ENCODE assay signal across 1 cellular context in the genomic region with DNA sequence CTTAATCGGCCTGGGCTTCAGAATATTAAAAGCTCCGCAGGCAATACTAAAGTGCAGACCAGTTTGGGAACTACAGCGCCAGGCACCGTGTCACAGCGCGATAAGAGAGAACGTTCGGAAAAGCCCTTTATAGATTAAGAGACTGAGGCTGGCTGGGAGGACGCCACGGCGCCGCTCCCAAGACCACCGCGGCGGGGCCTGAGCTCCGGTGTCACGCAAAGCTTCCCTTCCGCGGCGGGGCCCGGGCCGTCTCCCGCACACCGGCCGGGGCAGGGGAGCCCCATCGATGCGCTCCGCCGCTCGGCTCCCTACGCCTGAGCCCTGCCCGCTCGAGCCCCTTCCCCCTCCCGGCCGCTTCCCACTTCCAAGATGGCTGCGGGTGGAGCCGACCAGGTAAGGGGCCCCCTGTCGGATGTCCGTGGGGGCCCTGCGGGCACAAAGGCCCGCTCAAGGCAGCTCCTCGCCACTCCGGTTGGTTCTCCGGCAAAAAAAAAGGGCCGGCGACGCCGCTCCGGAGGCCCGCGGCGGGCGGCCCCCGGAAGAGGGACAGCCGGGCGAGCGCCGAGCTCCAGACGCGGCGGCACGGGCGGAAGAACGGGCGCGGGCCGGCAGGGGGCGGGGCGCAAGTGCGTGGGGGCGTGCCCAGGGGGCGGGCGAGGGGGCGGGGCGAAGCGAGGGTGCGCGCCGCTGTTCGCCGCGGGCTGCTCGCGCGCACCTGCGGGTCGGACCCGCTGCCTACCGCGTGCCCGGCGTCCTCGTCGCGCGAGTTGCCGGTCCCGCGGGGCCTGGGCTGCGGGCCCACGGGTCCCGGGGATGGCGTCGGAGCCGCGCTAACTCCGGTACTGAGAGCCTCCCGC.
TF ChIP-seq lines count a peak whose summit lies in the region.

A gene with protein sequence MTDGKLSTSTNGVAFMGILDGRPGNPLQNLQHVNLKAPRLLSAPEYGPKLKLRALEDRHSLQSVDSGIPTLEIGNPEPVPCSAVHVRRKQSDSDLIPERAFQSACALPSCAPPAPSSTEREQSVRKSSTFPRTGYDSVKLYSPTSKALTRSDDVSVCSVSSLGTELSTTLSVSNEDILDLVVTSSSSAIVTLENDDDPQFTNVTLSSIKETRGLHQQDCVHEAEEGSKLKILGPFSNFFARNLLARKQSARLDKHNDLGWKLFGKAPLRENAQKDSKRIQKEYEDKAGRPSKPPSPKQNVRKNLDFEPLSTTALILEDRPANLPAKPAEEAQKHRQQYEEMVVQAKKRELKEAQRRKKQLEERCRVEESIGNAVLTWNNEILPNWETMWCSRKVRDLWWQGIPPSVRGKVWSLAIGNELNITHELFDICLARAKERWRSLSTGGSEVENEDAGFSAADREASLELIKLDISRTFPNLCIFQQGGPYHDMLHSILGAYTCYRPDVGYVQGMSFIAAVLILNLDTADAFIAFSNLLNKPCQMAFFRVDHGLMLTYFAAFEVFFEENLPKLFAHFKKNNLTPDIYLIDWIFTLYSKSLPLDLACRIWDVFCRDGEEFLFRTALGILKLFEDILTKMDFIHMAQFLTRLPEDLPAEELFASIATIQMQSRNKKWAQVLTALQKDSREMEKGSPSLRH (plus strand): TSS at position 714 of the 857 bp plus-strand sequence. CDS start 13,564 bp downstream, outside the sequence.

TF ChIP-seq in K562, 482 proteins besides CTCF, POLR2A, EP300 and RAD21 (continued from another document and continues in another):
- TF ChIP-seq, protein P1, sequence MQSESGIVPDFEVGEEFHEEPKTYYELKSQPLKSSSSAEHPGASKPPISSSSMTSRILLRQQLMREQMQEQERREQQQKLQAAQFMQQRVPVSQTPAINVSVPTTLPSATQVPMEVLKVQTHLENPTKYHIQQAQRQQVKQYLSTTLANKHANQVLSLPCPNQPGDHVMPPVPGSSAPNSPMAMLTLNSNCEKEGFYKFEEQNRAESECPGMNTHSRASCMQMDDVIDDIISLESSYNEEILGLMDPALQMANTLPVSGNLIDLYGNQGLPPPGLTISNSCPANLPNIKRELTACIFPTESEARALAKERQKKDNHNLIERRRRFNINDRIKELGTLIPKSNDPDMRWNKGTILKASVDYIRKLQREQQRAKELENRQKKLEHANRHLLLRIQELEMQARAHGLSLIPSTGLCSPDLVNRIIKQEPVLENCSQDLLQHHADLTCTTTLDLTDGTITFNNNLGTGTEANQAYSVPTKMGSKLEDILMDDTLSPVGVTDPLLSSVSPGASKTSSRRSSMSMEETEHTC (IDR thresholded peaks at IDR 0.05): no peak; the same call in 1 of the 2 replicates
- TF ChIP-seq CREB1 (IDR thresholded peaks at IDR 0.05): peak; percentile 19; the same call in 1 of the 2 replicates
- TF ChIP-seq CREB1 (CRISPR knock-in tag; IDR thresholded peaks at IDR 0.05): peak; percentile 56; the same call in 1 of the 2 replicates
- TF ChIP-seq, protein P2, sequence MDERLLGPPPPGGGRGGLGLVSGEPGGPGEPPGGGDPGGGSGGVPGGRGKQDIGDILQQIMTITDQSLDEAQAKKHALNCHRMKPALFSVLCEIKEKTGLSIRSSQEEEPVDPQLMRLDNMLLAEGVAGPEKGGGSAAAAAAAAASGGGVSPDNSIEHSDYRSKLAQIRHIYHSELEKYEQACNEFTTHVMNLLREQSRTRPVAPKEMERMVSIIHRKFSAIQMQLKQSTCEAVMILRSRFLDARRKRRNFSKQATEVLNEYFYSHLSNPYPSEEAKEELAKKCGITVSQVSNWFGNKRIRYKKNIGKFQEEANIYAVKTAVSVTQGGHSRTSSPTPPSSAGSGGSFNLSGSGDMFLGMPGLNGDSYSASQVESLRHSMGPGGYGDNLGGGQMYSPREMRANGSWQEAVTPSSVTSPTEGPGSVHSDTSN (CRISPR knock-in tag; IDR thresholded peaks at IDR 0.05; ENCODE audit: low read depth): no peak
- TF ChIP-seq, protein P2 (tag; conservative IDR thresholded peaks at IDR 0.05; ENCODE audit: low read depth): no peak
- no peak for TF ChIP-seq BRCA1 (IDR thresholded peaks at IDR 0.05)
- no peak for TF ChIP-seq BRCA1 (CRISPR knock-in tag; IDR thresholded peaks at IDR 0.05)
- no peak for TF ChIP-seq POLR2B (IDR thresholded peaks at IDR 0.05; ENCODE audit: low read depth, partially characterized antibody)
- TF ChIP-seq, protein P3, sequence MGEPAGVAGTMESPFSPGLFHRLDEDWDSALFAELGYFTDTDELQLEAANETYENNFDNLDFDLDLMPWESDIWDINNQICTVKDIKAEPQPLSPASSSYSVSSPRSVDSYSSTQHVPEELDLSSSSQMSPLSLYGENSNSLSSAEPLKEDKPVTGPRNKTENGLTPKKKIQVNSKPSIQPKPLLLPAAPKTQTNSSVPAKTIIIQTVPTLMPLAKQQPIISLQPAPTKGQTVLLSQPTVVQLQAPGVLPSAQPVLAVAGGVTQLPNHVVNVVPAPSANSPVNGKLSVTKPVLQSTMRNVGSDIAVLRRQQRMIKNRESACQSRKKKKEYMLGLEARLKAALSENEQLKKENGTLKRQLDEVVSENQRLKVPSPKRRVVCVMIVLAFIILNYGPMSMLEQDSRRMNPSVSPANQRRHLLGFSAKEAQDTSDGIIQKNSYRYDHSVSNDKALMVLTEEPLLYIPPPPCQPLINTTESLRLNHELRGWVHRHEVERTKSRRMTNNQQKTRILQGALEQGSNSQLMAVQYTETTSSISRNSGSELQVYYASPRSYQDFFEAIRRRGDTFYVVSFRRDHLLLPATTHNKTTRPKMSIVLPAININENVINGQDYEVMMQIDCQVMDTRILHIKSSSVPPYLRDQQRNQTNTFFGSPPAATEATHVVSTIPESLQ (CRISPR knock-in tag; IDR thresholded peaks at IDR 0.05): no peak
- TF ChIP-seq SAP30 (IDR thresholded peaks at IDR 0.05; ENCODE audit: borderline replicate concordance, insufficient read depth, low read depth, low read length, poor library complexity, severe bottlenecking): peak; percentile 53
- TF ChIP-seq MTA2 (IDR thresholded peaks at IDR 0.05; ENCODE audit: low read depth): no peak
- no peak for TF ChIP-seq HMG20A (CRISPR knock-in tag; conservative IDR thresholded peaks at IDR 0.05)
- TF ChIP-seq, protein P4, sequence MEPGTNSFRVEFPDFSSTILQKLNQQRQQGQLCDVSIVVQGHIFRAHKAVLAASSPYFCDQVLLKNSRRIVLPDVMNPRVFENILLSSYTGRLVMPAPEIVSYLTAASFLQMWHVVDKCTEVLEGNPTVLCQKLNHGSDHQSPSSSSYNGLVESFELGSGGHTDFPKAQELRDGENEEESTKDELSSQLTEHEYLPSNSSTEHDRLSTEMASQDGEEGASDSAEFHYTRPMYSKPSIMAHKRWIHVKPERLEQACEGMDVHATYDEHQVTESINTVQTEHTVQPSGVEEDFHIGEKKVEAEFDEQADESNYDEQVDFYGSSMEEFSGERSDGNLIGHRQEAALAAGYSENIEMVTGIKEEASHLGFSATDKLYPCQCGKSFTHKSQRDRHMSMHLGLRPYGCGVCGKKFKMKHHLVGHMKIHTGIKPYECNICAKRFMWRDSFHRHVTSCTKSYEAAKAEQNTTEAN (CRISPR knock-in tag; IDR thresholded peaks at IDR 0.05): no peak
- TF ChIP-seq KDM4B (IDR thresholded peaks at IDR 0.05; ENCODE audit: borderline replicate concordance in 2 of 2, low read depth in 1 of 2): no peak
- TF ChIP-seq ZNF316 (IDR thresholded peaks at IDR 0.05): no peak
- TF ChIP-seq, protein P5, sequence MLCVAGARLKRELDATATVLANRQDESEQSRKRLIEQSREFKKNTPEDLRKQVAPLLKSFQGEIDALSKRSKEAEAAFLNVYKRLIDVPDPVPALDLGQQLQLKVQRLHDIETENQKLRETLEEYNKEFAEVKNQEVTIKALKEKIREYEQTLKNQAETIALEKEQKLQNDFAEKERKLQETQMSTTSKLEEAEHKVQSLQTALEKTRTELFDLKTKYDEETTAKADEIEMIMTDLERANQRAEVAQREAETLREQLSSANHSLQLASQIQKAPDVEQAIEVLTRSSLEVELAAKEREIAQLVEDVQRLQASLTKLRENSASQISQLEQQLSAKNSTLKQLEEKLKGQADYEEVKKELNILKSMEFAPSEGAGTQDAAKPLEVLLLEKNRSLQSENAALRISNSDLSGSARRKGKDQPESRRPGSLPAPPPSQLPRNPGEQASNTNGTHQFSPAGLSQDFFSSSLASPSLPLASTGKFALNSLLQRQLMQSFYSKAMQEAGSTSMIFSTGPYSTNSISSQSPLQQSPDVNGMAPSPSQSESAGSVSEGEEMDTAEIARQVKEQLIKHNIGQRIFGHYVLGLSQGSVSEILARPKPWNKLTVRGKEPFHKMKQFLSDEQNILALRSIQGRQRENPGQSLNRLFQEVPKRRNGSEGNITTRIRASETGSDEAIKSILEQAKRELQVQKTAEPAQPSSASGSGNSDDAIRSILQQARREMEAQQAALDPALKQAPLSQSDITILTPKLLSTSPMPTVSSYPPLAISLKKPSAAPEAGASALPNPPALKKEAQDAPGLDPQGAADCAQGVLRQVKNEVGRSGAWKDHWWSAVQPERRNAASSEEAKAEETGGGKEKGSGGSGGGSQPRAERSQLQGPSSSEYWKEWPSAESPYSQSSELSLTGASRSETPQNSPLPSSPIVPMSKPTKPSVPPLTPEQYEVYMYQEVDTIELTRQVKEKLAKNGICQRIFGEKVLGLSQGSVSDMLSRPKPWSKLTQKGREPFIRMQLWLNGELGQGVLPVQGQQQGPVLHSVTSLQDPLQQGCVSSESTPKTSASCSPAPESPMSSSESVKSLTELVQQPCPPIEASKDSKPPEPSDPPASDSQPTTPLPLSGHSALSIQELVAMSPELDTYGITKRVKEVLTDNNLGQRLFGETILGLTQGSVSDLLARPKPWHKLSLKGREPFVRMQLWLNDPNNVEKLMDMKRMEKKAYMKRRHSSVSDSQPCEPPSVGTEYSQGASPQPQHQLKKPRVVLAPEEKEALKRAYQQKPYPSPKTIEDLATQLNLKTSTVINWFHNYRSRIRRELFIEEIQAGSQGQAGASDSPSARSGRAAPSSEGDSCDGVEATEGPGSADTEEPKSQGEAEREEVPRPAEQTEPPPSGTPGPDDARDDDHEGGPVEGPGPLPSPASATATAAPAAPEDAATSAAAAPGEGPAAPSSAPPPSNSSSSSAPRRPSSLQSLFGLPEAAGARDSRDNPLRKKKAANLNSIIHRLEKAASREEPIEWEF (CRISPR knock-in tag; IDR thresholded peaks at IDR 0.05): no peak
- TF ChIP-seq, protein P6, sequence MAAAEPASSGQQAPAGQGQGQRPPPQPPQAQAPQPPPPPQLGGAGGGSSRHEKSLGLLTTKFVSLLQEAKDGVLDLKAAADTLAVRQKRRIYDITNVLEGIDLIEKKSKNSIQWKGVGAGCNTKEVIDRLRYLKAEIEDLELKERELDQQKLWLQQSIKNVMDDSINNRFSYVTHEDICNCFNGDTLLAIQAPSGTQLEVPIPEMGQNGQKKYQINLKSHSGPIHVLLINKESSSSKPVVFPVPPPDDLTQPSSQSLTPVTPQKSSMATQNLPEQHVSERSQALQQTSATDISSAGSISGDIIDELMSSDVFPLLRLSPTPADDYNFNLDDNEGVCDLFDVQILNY (CRISPR knock-in tag; IDR thresholded peaks at IDR 0.05): no peak
- 0 out of 2 replicates have a peak, but pooled peaks have one; percentile 12 for TF ChIP-seq ZKSCAN1 (IDR thresholded peaks at IDR 0.05; ENCODE audit: low read depth, low read length)
- TF ChIP-seq, protein P7, sequence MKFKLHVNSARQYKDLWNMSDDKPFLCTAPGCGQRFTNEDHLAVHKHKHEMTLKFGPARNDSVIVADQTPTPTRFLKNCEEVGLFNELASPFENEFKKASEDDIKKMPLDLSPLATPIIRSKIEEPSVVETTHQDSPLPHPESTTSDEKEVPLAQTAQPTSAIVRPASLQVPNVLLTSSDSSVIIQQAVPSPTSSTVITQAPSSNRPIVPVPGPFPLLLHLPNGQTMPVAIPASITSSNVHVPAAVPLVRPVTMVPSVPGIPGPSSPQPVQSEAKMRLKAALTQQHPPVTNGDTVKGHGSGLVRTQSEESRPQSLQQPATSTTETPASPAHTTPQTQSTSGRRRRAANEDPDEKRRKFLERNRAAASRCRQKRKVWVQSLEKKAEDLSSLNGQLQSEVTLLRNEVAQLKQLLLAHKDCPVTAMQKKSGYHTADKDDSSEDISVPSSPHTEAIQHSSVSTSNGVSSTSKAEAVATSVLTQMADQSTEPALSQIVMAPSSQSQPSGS (CRISPR knock-in tag; IDR thresholded peaks at IDR 0.05): no peak
- no peak for TF ChIP-seq LEF1 (IDR thresholded peaks at IDR 0.05)
- TF ChIP-seq GTF2A2 (tag; IDR thresholded peaks at IDR 0.05): peak; percentile 53; the same call in 1 of the 2 replicates
- no peak for TF ChIP-seq MAFG (tag; conservative IDR thresholded peaks at IDR 0.05)
- no peak for TF ChIP-seq HEY1 (CRISPR knock-in tag; IDR thresholded peaks at IDR 0.05; ENCODE audit: borderline replicate concordance)
- no peak for TF ChIP-seq EGR1 (conservative IDR thresholded peaks at IDR 0.05)
- TF ChIP-seq MED1 (CRISPR knock-in tag; IDR thresholded peaks at IDR 0.05; ENCODE audit: borderline replicate concordance): no peak
- TF ChIP-seq, protein P8, sequence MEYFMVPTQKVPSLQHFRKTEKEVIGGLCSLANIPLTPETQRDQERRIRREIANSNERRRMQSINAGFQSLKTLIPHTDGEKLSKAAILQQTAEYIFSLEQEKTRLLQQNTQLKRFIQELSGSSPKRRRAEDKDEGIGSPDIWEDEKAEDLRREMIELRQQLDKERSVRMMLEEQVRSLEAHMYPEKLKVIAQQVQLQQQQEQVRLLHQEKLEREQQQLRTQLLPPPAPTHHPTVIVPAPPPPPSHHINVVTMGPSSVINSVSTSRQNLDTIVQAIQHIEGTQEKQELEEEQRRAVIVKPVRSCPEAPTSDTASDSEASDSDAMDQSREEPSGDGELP (CRISPR knock-in tag; IDR thresholded peaks at IDR 0.05; ENCODE audit: borderline replicate concordance): peak; percentile 72
- TF ChIP-seq, protein P9, sequence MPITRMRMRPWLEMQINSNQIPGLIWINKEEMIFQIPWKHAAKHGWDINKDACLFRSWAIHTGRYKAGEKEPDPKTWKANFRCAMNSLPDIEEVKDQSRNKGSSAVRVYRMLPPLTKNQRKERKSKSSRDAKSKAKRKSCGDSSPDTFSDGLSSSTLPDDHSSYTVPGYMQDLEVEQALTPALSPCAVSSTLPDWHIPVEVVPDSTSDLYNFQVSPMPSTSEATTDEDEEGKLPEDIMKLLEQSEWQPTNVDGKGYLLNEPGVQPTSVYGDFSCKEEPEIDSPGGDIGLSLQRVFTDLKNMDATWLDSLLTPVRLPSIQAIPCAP (CRISPR knock-in tag; IDR thresholded peaks at IDR 0.05; ENCODE audit: borderline replicate concordance): no peak
- no peak for TF ChIP-seq ZKSCAN3 (CRISPR knock-in tag; IDR thresholded peaks at IDR 0.05)
- TF ChIP-seq RUNX1 (IDR thresholded peaks at IDR 0.05; ENCODE audit: low read depth): no peak
- TF ChIP-seq TEAD1 (CRISPR knock-in tag; IDR thresholded peaks at IDR 0.05): peak in 1 of 2 experiments; percentile 34; a peak in 1 of 4 replicates
- TF ChIP-seq ATF7 (IDR thresholded peaks at IDR 0.05): peak; percentile 82; the same call in 1 of the 2 replicates
- no peak for TF ChIP-seq FOXJ2 (tag; IDR thresholded peaks at IDR 0.05)
- TF ChIP-seq ZNF766 (CRISPR knock-in tag; conservative IDR thresholded peaks at IDR 0.05): peak; percentile 36
- no peak for TF ChIP-seq MAFF (IDR thresholded peaks at IDR 0.05; ENCODE audit: low read length)
- peak; percentile 28; the same call in 1 of the 2 replicates for TF ChIP-seq TCF3 (CRISPR knock-in tag; IDR thresholded peaks at IDR 0.05)
- TF ChIP-seq MTF1 (CRISPR knock-in tag; IDR thresholded peaks at IDR 0.05; ENCODE audit: borderline replicate concordance): no peak
- no peak for TF ChIP-seq ZNF57 (CRISPR knock-in tag; IDR thresholded peaks at IDR 0.05)
- TF ChIP-seq ZNF197 (CRISPR knock-in tag; IDR thresholded peaks at IDR 0.05; ENCODE audit: low read depth): no peak
